Comparison of ENCODE assay signal across 13 cellular contexts in genomic region chr17:57669671-57670529, GRCh38.
DNase-seq lines count a peak whose midpoint lies in the region; ATAC-seq and TF ChIP-seq lines count a peak whose summit lies in the region.
"Had no signal": no experiment of that assay in that cellular context is flagged by ENCODE, and none has a peak within 500 bp of the region (broad histone marks: within the 10 kb centered on the region; RNA-seq: fewer than 3 reads in every experiment).

No MANE protein-coding gene starts in this region.

- no peak overlapping the region for H3K4me2 ChIP-seq in GM23248 (ENCODE audit: unreplicated experiment)

- peak overlapping the region; percentile 37 for H3K27ac Mint-ChIP-seq in activated CD4-positive, alpha-beta T cell treated with anti-CD3 and anti-CD28 coated beads, Interleukin-2, amount 10 ng/mL, durations not matched to agents 24 days and 14 days
- peak overlapping the region in 4 of 5 experiments; percentile 58 to 97 (median 94) for H3K27ac Mint-ChIP-seq in brain
- peak overlapping the region; percentile 91 for H3K27ac Mint-ChIP-seq in nephron progenitor cell

- H3K79me2 ChIP-seq in GM23248 (ENCODE audit: insufficient read depth) = no peaks in the 10 kb centered on the region

- H3K27me3 ChIP-seq in GM23248 (replicated peaks; ENCODE audit: insufficient read depth) = no peaks in the 10 kb centered on the region
- H3K27me3 ChIP-seq: upper lobe of right lung had no signal

- H3K27ac ChIP-seq in KOPT-K1 (ENCODE audit: low read depth, low read length, poor library complexity, severe bottlenecking) = peak overlapping the region; percentile 55
- no peak overlapping the region for H3K27ac ChIP-seq in GM23248
- H3K27ac ChIP-seq: upper lobe of right lung had no signal

- H3K27me3 Mint-ChIP-seq in activated CD4-positive, alpha-beta T cell treated with anti-CD3 and anti-CD28 coated beads, Interleukin-2, amount 10 ng/mL, durations not matched to agents 24 days and 14 days = no peaks in the 10 kb centered on the region
- H3K27me3 Mint-ChIP-seq in brain (peaks cover 4% of the 10 kb centered on the region), nephron progenitor cell (ENCODE audit: low read depth, poor library complexity) (no peaks in the 10 kb centered on the region)

- peaks cover 18% of the 10 kb centered on the region for H3K4me1 Mint-ChIP-seq in activated CD4-positive, alpha-beta T cell treated with anti-CD3 and anti-CD28 coated beads, Interleukin-2, amount 10 ng/mL, durations not matched to agents 24 days and 14 days
- H3K4me1 Mint-ChIP-seq in brain = peaks cover 87% of the 10 kb centered on the region
- H3K4me1 Mint-ChIP-seq in nephron progenitor cell = peaks cover 86% of the 10 kb centered on the region

- intact Hi-C loops in activated CD4-positive, alpha-beta T cell treated with anti-CD3 and anti-CD28 coated beads, Interleukin-2, amount 10 ng/mL, durations not matched to agents 24 days and 14 days (cut with micrococcal nuclease) = no loop called here

- H3K36me3 ChIP-seq in KOPT-K1 (ENCODE audit: insufficient read depth, low read length) (peaks cover 98% of the 10 kb centered on the region), GM23248 (ENCODE audit: low read depth) (no peaks in the 10 kb centered on the region)
- H3K36me3 ChIP-seq: upper lobe of right lung had no signal

- H3K36me3 Mint-ChIP-seq in activated CD4-positive, alpha-beta T cell treated with anti-CD3 and anti-CD28 coated beads, Interleukin-2, amount 10 ng/mL, durations not matched to agents 24 days and 14 days (ENCODE audit: low read depth) = no peaks in the 10 kb centered on the region
- H3K36me3 Mint-ChIP-seq in brain = peaks cover 14% of the 10 kb centered on the region
- H3K36me3 Mint-ChIP-seq in nephron progenitor cell (ENCODE audit: low read depth) = peaks cover 47% of the 10 kb centered on the region

- no peak for ATAC-seq in GM19455 (IDR thresholded peaks at IDR 0.05; ENCODE audit: unreplicated experiment)
- ATAC-seq: upper lobe of right lung had no signal

- no peaks in the 10 kb centered on the region for H4K20me1 ChIP-seq in GM23248 (ENCODE audit: insufficient read depth)

- DNase-seq in activated CD4-positive, alpha-beta T cell treated with anti-CD3 and anti-CD28 coated beads, Interleukin-2, amount 10 ng/mL, durations not matched to agents 24 days and 14 days = no peak
- DNase-seq in activated CD4-positive, alpha-beta T cell treated with anti-CD3 and anti-CD28 coated beads, Interleukin-2, amount 50 U/mL, for 48 hours = no peak
- no peak for DNase-seq in nephron progenitor cell
- no peak for DNase-seq in GM23248
- no peak for DNase-seq in activated effector memory CD4-positive, alpha-beta T cell treated with Interleukin-2 at 50 U/mL for 16 hours
- DNase-seq: dermis blood vessel endothelial cell, kidney glomerular epithelial cell, NCI-H1092, Right ventricle myocardium superior, upper lobe of right lung had no signal

- no peaks in the 10 kb centered on the region; the same call in 1 of the 2 replicates for H3F3A ChIP-seq in GM23248 (ENCODE audit: insufficient read depth)

- in situ Hi-C loops in GM23248 (cut with MboI) = no loop called here

- H3K4me3 ChIP-seq in GM23248 = no peak overlapping the region
- H3K4me3 ChIP-seq: upper lobe of right lung had no signal

- TF ChIP-seq CTCF in brain (conservative IDR thresholded peaks at IDR 0.05) (no peak), nephron progenitor cell (IDR thresholded peaks at IDR 0.05) (no peak)

- peaks cover 12% of the 10 kb centered on the region; the same call in 1 of the 2 replicates for H3K4me1 ChIP-seq in GM23248 (ENCODE audit: insufficient read depth)
- H3K4me1 ChIP-seq: upper lobe of right lung had no signal

- no peaks in the 10 kb centered on the region for H3K9me3 Mint-ChIP-seq in activated CD4-positive, alpha-beta T cell treated with anti-CD3 and anti-CD28 coated beads, Interleukin-2, amount 10 ng/mL, durations not matched to agents 24 days and 14 days
- H3K9me3 Mint-ChIP-seq in brain (no peaks in the 10 kb centered on the region), nephron progenitor cell (no peaks in the 10 kb centered on the region)

- no peaks in the 10 kb centered on the region for H3K9me2 ChIP-seq in GM23248 (ENCODE audit: insufficient read depth)

- H3K9me3 ChIP-seq in KOPT-K1 (ENCODE audit: insufficient read depth, low read length, poor library complexity, severe bottlenecking) = no peaks in the 10 kb centered on the region
- H3K9me3 ChIP-seq in GM23248 (ENCODE audit: low read depth) = no peaks in the 10 kb centered on the region
- H3K9me3 ChIP-seq: upper lobe of right lung had no signal

- H3K9ac ChIP-seq in GM23248 = no peak overlapping the region

- 84 to 86% methylated on average over 10 of the region's 10 CpGs for WGBS in GM23248 (ENCODE audit: low coverage in 1 of 2, low lambda C conversion rate in 2 of 2, missing lambda C conversion rate in 2 of 2), 2 experiments

- H3K4me3 Mint-ChIP-seq in activated CD4-positive, alpha-beta T cell treated with anti-CD3 and anti-CD28 coated beads, Interleukin-2, amount 10 ng/mL, durations not matched to agents 24 days and 14 days = no peak overlapping the region
- H3K4me3 Mint-ChIP-seq in brain (no peak overlapping the region), nephron progenitor cell (no peak overlapping the region)

- no peak overlapping the region for H2AFZ ChIP-seq in GM23248

Comparison
In these comparisons a context has a peak if more than half of its experiments do, and no peak if none do; other contexts are left out.
1. H3K27ac Mint-ChIP-seq: peak in every context shown above with its lines; median percentile 94 in brain; 91 in nephron progenitor cell; 37 in activated CD4-positive, alpha-beta T cell treated with anti-CD3 and anti-CD28 coated beads, Interleukin-2, amount 10 ng/mL, durations not matched to agents 24 days and 14 days.